In genomic region chr10:659710-660141, GRCh38 we compare ENCODE assay signal across 8 cellular contexts. TPM values are rescaled to one million over a fixed set of nuclear protein-coding genes. Genes with fewer than 3 reads are reported as not detected.
DNase-seq lines count a peak whose midpoint lies in the region; ATAC-seq and TF ChIP-seq lines count a peak whose summit lies in the region.
"Had no signal": no experiment of that assay in that cellular context is flagged by ENCODE, and none has a peak within 500 bp of the region (broad histone marks: within the 10 kb centered on the region; RNA-seq: fewer than 3 reads in every experiment).

No MANE protein-coding gene starts in this region.

- ATAC-seq in lower lobe of right lung, result peak; percentile 46 to 74
- no peak for ATAC-seq in thoracic aorta (ENCODE audit: insufficient number of reproducible peaks, low FRiP score, low read depth)

- H3K79me2 ChIP-seq in KMS-11 (ENCODE audit: insufficient read depth, low read depth), result peaks cover 84% of the 10 kb centered on the region
- no peaks in the 10 kb centered on the region for H3K79me2 ChIP-seq in Karpas-422 (ENCODE audit: low read length)

- no peaks in the 10 kb centered on the region for H3K27me3 Mint-ChIP-seq in activated T-helper 2 cell treated with anti-CD3 and anti-CD28 coated beads, Interferon-gamma antibody, Interleukin-2, Interleukin-4, amounts not matched to agents 10 μg/mL and 5 μg/mL and 100 μg/mL, durations not matched to agents 14 hours and 24 hours and 36 hours (ENCODE audit: low read depth)

- H3K9me3 ChIP-seq in lower lobe of right lung (no peaks in the 10 kb centered on the region), thoracic aorta (no peaks in the 10 kb centered on the region), Karpas-422 (ENCODE audit: low read length) (no peaks in the 10 kb centered on the region)

- H3K27me3 ChIP-seq in KMS-11 (ENCODE audit: insufficient read depth, low read depth) (no peaks in the 10 kb centered on the region), lower lobe of right lung (ENCODE audit: low read depth) (no peaks in the 10 kb centered on the region), thoracic aorta (replicated peaks; ENCODE audit: insufficient read depth) (no peaks in the 10 kb centered on the region), Karpas-422 (ENCODE audit: low read length) (no peaks in the 10 kb centered on the region)

- H3K9ac ChIP-seq in KMS-11 (peak overlapping the region; percentile 17; the same call in 1 of the 2 replicates), Karpas-422 (ENCODE audit: low read length) (no peak overlapping the region)

- no peak overlapping the region for H3K27ac Mint-ChIP-seq in activated T-helper 2 cell treated with anti-CD3 and anti-CD28 coated beads, Interferon-gamma antibody, Interleukin-2, Interleukin-4, amounts not matched to agents 10 μg/mL and 5 μg/mL and 100 μg/mL, durations not matched to agents 14 hours and 24 hours and 36 hours

- no peaks in the 10 kb centered on the region for H3K9me3 Mint-ChIP-seq in activated T-helper 2 cell treated with anti-CD3 and anti-CD28 coated beads, Interferon-gamma antibody, Interleukin-2, Interleukin-4, amounts not matched to agents 10 μg/mL and 5 μg/mL and 100 μg/mL, durations not matched to agents 14 hours and 24 hours and 36 hours

- H3K36me3 ChIP-seq in KMS-11 (ENCODE audit: insufficient read depth), result no peaks in the 10 kb centered on the region
- H3K36me3 ChIP-seq in lower lobe of right lung, result no peaks in the 10 kb centered on the region
- H3K36me3 ChIP-seq in thoracic aorta, result no peaks in the 10 kb centered on the region
- H3K36me3 ChIP-seq in Karpas-422 (ENCODE audit: insufficient read depth, low read length), result no peaks in the 10 kb centered on the region

- H3K4me1 ChIP-seq in KMS-11 (ENCODE audit: low read depth, poor library complexity, severe bottlenecking), result peaks cover 52% of the 10 kb centered on the region
- peaks cover 9% of the 10 kb centered on the region for H3K4me1 ChIP-seq in lower lobe of right lung
- peaks cover 29 to 39% of the 10 kb centered on the region in 2 donors for H3K4me1 ChIP-seq in thoracic aorta (ENCODE audit: control insufficient read depth in 1 of 2, low read depth in 2 of 2)
- no peaks in the 10 kb centered on the region for H3K4me1 ChIP-seq in Karpas-422 (ENCODE audit: low read length)

- peaks cover 36% of the 10 kb centered on the region for H4K20me1 ChIP-seq in KMS-11 (ENCODE audit: insufficient read depth)
- H4K20me1 ChIP-seq in Karpas-422 (ENCODE audit: insufficient read depth, low read depth, low read length), result no peaks in the 10 kb centered on the region

- H3K4me3 ChIP-seq in KMS-11 (IDR thresholded peaks at IDR 0.05; ENCODE audit: insufficient read depth, low read depth, low read length) (no peak overlapping the region), choroid plexus epithelial cell (ENCODE audit: low read depth, low read length) (no peak overlapping the region), lower lobe of right lung (no peak overlapping the region), thoracic aorta (peak overlapping the region; percentile 45), Karpas-422 (ENCODE audit: low read length) (no peak overlapping the region)

- no peaks in the 10 kb centered on the region for H3K9me2 ChIP-seq in Karpas-422 (replicated peaks; ENCODE audit: insufficient read depth, low read length)

- TF ChIP-seq CTCF in KMS-11 (conservative IDR thresholded peaks at IDR 0.05; ENCODE audit: low read depth, low read length) (no peak), choroid plexus epithelial cell (conservative IDR thresholded peaks at IDR 0.05; ENCODE audit: low read depth, low read length) (no peak), lower lobe of right lung (IDR thresholded peaks at IDR 0.05) (no peak), thoracic aorta (IDR thresholded peaks at IDR 0.05) (no peak)

- H3K36me3 Mint-ChIP-seq in activated T-helper 2 cell treated with anti-CD3 and anti-CD28 coated beads, Interferon-gamma antibody, Interleukin-2, Interleukin-4, amounts not matched to agents 10 μg/mL and 5 μg/mL and 100 μg/mL, durations not matched to agents 14 hours and 24 hours and 36 hours (ENCODE audit: low read depth), result no peaks in the 10 kb centered on the region

- intact Hi-C loops in lower lobe of right lung (cut with DNase I), result no loop called here
- intact Hi-C loops in activated T-helper 2 cell treated with anti-CD3 and anti-CD28 coated beads, Interferon-gamma antibody, Interleukin-2, Interleukin-4, amounts not matched to agents 10 μg/mL and 5 μg/mL and 100 μg/mL, durations not matched to agents 14 hours and 24 hours and 36 hours (cut with micrococcal nuclease), result no loop called here

- H3K4me1 Mint-ChIP-seq in activated T-helper 2 cell treated with anti-CD3 and anti-CD28 coated beads, Interferon-gamma antibody, Interleukin-2, Interleukin-4, amounts not matched to agents 10 μg/mL and 5 μg/mL and 100 μg/mL, durations not matched to agents 14 hours and 24 hours and 36 hours (ENCODE audit: low read depth), result no peaks in the 10 kb centered on the region

- H2AFZ ChIP-seq in KMS-11 (ENCODE audit: low read depth), result no peak overlapping the region
- no peak overlapping the region for H2AFZ ChIP-seq in Karpas-422 (ENCODE audit: low read length)

- H3K4me3 Mint-ChIP-seq in activated T-helper 2 cell treated with anti-CD3 and anti-CD28 coated beads, Interferon-gamma antibody, Interleukin-2, Interleukin-4, amounts not matched to agents 10 μg/mL and 5 μg/mL and 100 μg/mL, durations not matched to agents 14 hours and 24 hours and 36 hours (ENCODE audit: low read depth), result no peak overlapping the region

- H3K27ac ChIP-seq in KMS-11 (peak overlapping the region; percentile 66), lower lobe of right lung (peak overlapping the region; percentile 15), thoracic aorta (peak overlapping the region in 1 of 2 donors; percentile 59), Karpas-422 (ENCODE audit: low read length) (no peak overlapping the region)

- DNase-seq in choroid plexus epithelial cell (ENCODE audit: low read depth), result peak; percentile 74
- DNase-seq in lower lobe of right lung, result no peak
- DNase-seq in thoracic aorta (ENCODE audit: low spot score), result no peak
- no peak for DNase-seq in Karpas-422
- DNase-seq in activated T-helper 2 cell treated with anti-CD3 and anti-CD28 coated beads, Interferon-gamma antibody, Interleukin-2, Interleukin-4, amounts not matched to agents 10 μg/mL and 5 μg/mL and 100 μg/mL, durations not matched to agents 14 hours and 24 hours and 36 hours (ENCODE audit: low spot score), result no peak
- no peak for DNase-seq in NCI-H748 treated with DMSO at 0.1 percent for 48 hours (lab: John Stamatoyannopoulos, UW)
- DNase-seq: KBM-7 had no signal

- H3K4me2 ChIP-seq in KMS-11 (peak overlapping the region; percentile 80), Karpas-422 (ENCODE audit: low read depth, low read length, poor library complexity, severe bottlenecking) (no peak overlapping the region)

RNA-seq across cellular contexts. Expression of gene DIP2C, which starts 29.7 kb away (rescaled TPM):
- total RNA-seq in lower lobe of right lung, result 15.1 TPM
- total RNA-seq in thoracic aorta, result 10 to 100 TPM; 36.8 to 44.0 TPM
- 0.11 TPM in 1 of 2 replicates, not detected in the other for total RNA-seq in Karpas-422 (2014; rRNA removed; shearing (Covaris generic); ENCODE audit: low replicate concordance)
- total RNA-seq in activated T-helper 2 cell treated with anti-CD3 and anti-CD28 coated beads, Interferon-gamma antibody, Interleukin-2, Interleukin-4, amounts not matched to agents 10 μg/mL and 5 μg/mL and 100 μg/mL, durations not matched to agents 14 hours and 24 hours and 36 hours, result 1.6 and 2.6 TPM in 2 replicates
